In the genomic region with DNA sequence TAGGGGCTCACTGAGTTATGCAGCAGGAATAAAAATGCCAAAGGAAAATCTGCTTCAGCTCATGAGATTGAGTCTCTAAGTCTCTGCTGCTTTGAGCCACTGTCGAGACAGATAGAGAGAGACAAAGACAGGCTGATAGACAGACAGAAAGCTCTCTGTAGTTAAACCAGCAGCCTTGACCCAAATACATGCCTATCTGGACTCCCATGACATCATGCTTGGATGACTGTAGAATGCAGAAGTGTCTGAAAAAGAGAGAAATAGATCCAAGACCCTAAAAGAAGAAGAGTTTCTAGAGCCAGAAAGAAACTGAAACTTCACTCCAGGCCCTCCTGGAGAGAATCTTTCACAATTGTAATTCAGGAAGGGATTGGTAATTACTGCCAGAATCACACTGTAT, we compare ENCODE assay signal across 1 cellular context.
TF ChIP-seq lines count a peak whose summit lies in the region.

No MANE protein-coding gene starts in this region.

TF ChIP-seq in GM23338, 12 proteins besides CTCF, POLR2A, EP300 and RAD21 (continued from another document):
- TF ChIP-seq, protein P1, sequence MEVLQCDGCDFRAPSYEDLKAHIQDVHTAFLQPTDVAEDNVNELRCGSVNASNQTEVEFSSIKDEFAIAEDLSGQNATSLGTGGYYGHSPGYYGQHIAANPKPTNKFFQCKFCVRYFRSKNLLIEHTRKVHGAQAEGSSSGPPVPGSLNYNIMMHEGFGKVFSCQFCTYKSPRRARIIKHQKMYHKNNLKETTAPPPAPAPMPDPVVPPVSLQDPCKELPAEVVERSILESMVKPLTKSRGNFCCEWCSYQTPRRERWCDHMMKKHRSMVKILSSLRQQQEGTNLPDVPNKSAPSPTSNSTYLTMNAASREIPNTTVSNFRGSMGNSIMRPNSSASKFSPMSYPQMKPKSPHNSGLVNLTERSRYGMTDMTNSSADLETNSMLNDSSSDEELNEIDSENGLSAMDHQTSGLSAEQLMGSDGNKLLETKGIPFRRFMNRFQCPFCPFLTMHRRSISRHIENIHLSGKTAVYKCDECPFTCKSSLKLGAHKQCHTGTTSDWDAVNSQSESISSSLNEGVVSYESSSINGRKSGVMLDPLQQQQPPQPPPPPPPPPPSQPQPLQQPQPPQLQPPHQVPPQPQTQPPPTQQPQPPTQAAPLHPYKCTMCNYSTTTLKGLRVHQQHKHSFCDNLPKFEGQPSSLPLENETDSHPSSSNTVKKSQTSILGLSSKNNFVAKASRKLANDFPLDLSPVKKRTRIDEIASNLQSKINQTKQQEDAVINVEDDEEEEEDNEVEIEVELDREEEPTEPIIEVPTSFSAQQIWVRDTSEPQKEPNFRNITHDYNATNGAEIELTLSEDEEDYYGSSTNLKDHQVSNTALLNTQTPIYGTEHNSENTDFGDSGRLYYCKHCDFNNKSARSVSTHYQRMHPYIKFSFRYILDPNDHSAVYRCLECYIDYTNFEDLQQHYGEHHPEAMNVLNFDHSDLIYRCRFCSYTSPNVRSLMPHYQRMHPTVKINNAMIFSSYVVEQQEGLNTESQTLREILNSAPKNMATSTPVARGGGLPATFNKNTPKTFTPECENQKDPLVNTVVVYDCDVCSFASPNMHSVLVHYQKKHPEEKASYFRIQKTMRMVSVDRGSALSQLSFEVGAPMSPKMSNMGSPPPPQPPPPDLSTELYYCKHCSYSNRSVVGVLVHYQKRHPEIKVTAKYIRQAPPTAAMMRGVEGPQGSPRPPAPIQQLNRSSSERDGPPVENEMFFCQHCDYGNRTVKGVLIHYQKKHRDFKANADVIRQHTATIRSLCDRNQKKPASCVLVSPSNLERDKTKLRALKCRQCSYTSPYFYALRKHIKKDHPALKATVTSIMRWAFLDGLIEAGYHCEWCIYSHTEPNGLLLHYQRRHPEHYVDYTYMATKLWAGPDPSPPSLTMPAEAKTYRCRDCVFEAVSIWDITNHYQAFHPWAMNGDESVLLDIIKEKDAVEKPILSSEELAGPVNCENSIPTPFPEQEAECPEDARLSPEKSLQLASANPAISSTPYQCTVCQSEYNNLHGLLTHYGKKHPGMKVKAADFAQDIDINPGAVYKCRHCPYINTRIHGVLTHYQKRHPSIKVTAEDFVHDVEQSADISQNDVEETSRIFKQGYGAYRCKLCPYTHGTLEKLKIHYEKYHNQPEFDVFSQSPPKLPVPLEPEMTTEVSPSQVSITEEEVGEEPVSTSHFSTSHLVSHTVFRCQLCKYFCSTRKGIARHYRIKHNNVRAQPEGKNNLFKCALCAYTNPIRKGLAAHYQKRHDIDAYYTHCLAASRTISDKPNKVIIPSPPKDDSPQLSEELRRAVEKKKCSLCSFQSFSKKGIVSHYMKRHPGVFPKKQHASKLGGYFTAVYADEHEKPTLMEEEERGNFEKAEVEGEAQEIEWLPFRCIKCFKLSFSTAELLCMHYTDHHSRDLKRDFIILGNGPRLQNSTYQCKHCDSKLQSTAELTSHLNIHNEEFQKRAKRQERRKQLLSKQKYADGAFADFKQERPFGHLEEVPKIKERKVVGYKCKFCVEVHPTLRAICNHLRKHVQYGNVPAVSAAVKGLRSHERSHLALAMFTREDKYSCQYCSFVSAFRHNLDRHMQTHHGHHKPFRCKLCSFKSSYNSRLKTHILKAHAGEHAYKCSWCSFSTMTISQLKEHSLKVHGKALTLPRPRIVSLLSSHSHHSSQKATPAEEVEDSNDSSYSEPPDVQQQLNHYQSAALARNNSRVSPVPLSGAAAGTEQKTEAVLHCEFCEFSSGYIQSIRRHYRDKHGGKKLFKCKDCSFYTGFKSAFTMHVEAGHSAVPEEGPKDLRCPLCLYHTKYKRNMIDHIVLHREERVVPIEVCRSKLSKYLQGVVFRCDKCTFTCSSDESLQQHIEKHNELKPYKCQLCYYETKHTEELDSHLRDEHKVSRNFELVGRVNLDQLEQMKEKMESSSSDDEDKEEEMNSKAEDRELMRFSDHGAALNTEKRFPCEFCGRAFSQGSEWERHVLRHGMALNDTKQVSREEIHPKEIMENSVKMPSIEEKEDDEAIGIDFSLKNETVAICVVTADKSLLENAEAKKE (CRISPR knock-in tag; IDR thresholded peaks at IDR 0.05), result no peak
- no peak for TF ChIP-seq POLR2AphosphoS5 (IDR thresholded peaks at IDR 0.05; ENCODE audit: low read depth)
- no peak for TF ChIP-seq STAT1 (IDR thresholded peaks at IDR 0.05; ENCODE audit: unreplicated experiment)
